In the genomic region with DNA sequence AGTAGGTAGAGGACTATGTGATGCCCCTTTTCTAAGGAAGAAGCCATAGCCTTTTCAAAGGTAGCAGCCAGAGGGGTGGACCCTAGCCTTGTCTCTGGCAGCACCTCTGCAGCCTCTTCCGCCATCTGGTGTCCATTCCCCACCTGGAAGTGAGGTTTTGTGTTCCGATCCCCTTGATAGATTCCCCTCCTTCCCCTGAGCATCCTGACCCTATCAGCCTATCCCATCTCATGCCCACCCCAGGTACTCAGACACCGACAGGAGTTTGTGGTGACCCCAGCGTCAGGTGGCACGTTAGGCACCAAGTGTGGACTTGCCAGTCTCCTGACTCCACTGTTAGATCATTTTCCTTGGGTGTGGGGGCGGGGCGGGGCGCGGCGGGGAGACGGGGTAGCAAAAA, we compare ENCODE assay signal across 8 cellular contexts. TPM values are rescaled to one million over a fixed set of nuclear protein-coding genes. Genes with fewer than 3 reads are reported as not detected.
DNase-seq lines count a peak whose midpoint lies in the region; ATAC-seq and TF ChIP-seq lines count a peak whose summit lies in the region.

No MANE protein-coding gene starts in this region.

- intact Hi-C loops in left ventricle myocardium superior (cut with micrococcal nuclease): no loop called here

- no peak for ATAC-seq in left ventricle myocardium superior
- ATAC-seq in GM21367 (IDR thresholded peaks at IDR 0.05; ENCODE audit: unreplicated experiment): no peak

- peak overlapping the region; percentile 94 to 97 for H3K27ac ChIP-seq in right atrium auricular region
- peak overlapping the region; percentile 52 for H3K27ac ChIP-seq in caudate nucleus (ENCODE audit: low read depth, low read length)

- DNase-seq in right atrium auricular region (ENCODE audit: low spot score) (no peak), left ventricle myocardium superior (no peak), NCI-H774 (lab: John Stamatoyannopoulos, UW) (peak; percentile 27), caudate nucleus (lab: John Stamatoyannopoulos, UW) (no peak), mesenteric fat pad (ENCODE audit: low spot score) (no peak)
- DNase-seq in activated effector memory CD4-positive, alpha-beta T cell treated with Interleukin-2 at 50 U/mL for 16 hours: no peak

- peak overlapping the region; percentile 52 to 84 for H3K4me3 ChIP-seq in right atrium auricular region
- H3K4me3 ChIP-seq in mononuclear cell (ENCODE audit: low read length): peak overlapping the region; percentile 67

- H3K9me3 ChIP-seq in right atrium auricular region (no peaks in the 10 kb centered on the region), mononuclear cell (ENCODE audit: low read depth, low read length) (no peaks in the 10 kb centered on the region)

- H3K36me3 ChIP-seq in right atrium auricular region: peaks cover 6% of the 10 kb centered on the region

- H3K27me3 ChIP-seq in right atrium auricular region (no peaks in the 10 kb centered on the region), mononuclear cell (ENCODE audit: insufficient read depth, low read length) (no peaks in the 10 kb centered on the region)

- peaks cover 3 to 80% of the 10 kb centered on the region in 2 donors for H3K4me1 ChIP-seq in right atrium auricular region
- H3K4me1 ChIP-seq in mononuclear cell (ENCODE audit: insufficient read depth, low read length): peaks cover 75% of the 10 kb centered on the region

- TF ChIP-seq CTCF in right atrium auricular region (IDR thresholded peaks at IDR 0.05): peak in 1 of 2 donors; percentile 49

RNA-seq across cellular contexts. Expression of a gene that starts 0.4 kb away (rescaled TPM):
- total RNA-seq in right atrium auricular region (10 to 100 TPM; 25.7 to 51.0 TPM), left ventricle myocardium superior (39.3 TPM), mononuclear cell (18.1 TPM), mesenteric fat pad (37.4 TPM)

RNA-seq across cellular contexts. Expression of a gene that starts 1.7 kb away (rescaled TPM):
- 10 to 100 TPM; 36.1 to 50.6 TPM for total RNA-seq in right atrium auricular region
- total RNA-seq in left ventricle myocardium superior: 25.0 TPM
- 16.8 TPM for total RNA-seq in mononuclear cell
- 34.9 TPM for total RNA-seq in mesenteric fat pad

RNA-seq across cellular contexts. Expression of a gene that starts 3.9 kb away (rescaled TPM):
- total RNA-seq in right atrium auricular region: 10 to 100 TPM; 20.5 to 85.3 TPM
- total RNA-seq in left ventricle myocardium superior: 57.3 TPM
- 79.1 TPM for total RNA-seq in mononuclear cell
- 78.6 TPM for total RNA-seq in mesenteric fat pad

RNA-seq across cellular contexts. Expression of a gene that starts 13.8 kb away (rescaled TPM):
- total RNA-seq in right atrium auricular region (100 to 1,000 TPM; 114 to 161 TPM), left ventricle myocardium superior (77.5 TPM), mononuclear cell (25.6 TPM), mesenteric fat pad (91.9 TPM)

RNA-seq across cellular contexts. Expression of a gene that starts 23.7 kb away (rescaled TPM):
- total RNA-seq in right atrium auricular region (under 1 TPM in 1 of 2 donors, not detected in 1; 0.39 TPM), left ventricle myocardium superior (0.94 TPM), mononuclear cell (1.7 TPM), mesenteric fat pad (1.5 TPM)
